ENCODE assay signal across 1 cellular context in genomic region chr17:81935709-81936084, GRCh38.
TF ChIP-seq lines count a peak whose summit lies in the region.

No MANE protein-coding gene starts in this region.

TF ChIP-seq in IMR-90, 13 proteins besides CTCF, POLR2A, EP300 and RAD21:
- no peak for TF ChIP-seq CHD1 (IDR thresholded peaks at IDR 0.05; ENCODE audit: low read depth, low read length)
- no peak for TF ChIP-seq MXI1 (IDR thresholded peaks at IDR 0.05; ENCODE audit: borderline replicate concordance, low read depth, low read length)
- TF ChIP-seq FOS (IDR thresholded peaks at IDR 0.05; ENCODE audit: low read depth, low read length) = no peak
- no peak for TF ChIP-seq MAFK (IDR thresholded peaks at IDR 0.05; ENCODE audit: low read depth, low read length)
- TF ChIP-seq RFX5 (IDR thresholded peaks at IDR 0.05; ENCODE audit: low read depth, low read length) = no peak
- TF ChIP-seq MAZ (IDR thresholded peaks at IDR 0.05; ENCODE audit: borderline replicate concordance, low read depth, low read length) = no peak
- no peak for TF ChIP-seq BHLHE40 (IDR thresholded peaks at IDR 0.05; ENCODE audit: low read depth, low read length)
- no peak for TF ChIP-seq CEBPB (IDR thresholded peaks at IDR 0.05; ENCODE audit: low read depth, low read length)
- TF ChIP-seq ELK1 (IDR thresholded peaks at IDR 0.05; ENCODE audit: borderline replicate concordance, low read depth, low read length) = no peak
- no peak for TF ChIP-seq SMC3 (IDR thresholded peaks at IDR 0.05; ENCODE audit: low read depth, low read length)
- no peak for TF ChIP-seq NFE2L2 (IDR thresholded peaks at IDR 0.05; ENCODE audit: low read depth, low read length)
- TF ChIP-seq USF2 (IDR thresholded peaks at IDR 0.05; ENCODE audit: low read depth, low read length) = no peak
